Comparison of ENCODE assay signal across 1 cellular context in the genomic region with DNA sequence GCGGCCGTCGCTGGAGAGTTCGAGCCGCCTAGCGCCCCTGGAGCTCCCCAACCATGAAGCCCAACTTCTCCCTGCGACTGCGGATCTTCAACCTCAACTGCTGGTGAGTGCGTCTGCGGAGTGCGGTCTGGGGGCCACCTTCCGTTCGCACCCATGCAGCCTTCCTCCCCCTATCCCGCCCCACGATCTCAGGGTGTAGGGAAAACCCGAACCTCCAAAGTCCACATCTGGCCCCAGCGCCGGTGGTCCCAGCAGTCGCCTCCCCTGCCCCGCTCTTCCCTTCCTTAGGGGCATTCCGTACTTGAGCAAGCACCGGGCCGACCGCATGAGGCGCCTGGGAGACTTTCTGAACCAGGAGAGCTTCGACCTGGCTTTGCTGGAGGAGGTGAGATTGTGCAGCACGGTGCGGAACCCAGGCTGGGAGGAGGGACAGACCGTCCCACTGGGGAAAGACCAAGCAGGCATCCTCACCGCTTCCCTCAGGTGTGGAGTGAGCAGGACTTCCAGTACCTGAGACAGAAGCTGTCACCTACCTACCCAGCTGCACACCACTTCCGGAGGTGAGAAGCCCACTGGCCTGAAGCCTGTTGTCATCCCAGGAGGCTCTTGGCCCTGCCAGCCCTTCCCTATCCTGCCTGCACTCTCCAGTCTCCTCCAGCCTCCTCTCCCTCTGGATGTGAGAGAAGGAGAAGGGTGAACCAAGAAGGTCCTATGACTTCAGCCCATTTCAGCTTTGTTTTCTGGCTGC.
TF ChIP-seq lines count a peak whose summit lies in the region.

No MANE protein-coding gene starts in this region.

TF ChIP-seq in HepG2, 621 proteins besides CTCF, POLR2A, EP300 and RAD21 (continued from another document and continues in another):
- no peak; the same call in 1 of the 2 replicates for TF ChIP-seq ZMAT3 (CRISPR knock-in tag; conservative IDR thresholded peaks at IDR 0.05)
- TF ChIP-seq, protein P1, sequence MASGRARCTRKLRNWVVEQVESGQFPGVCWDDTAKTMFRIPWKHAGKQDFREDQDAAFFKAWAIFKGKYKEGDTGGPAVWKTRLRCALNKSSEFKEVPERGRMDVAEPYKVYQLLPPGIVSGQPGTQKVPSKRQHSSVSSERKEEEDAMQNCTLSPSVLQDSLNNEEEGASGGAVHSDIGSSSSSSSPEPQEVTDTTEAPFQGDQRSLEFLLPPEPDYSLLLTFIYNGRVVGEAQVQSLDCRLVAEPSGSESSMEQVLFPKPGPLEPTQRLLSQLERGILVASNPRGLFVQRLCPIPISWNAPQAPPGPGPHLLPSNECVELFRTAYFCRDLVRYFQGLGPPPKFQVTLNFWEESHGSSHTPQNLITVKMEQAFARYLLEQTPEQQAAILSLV (CRISPR knock-in tag; IDR thresholded peaks at IDR 0.05; ENCODE audit: borderline replicate concordance) = no peak; the same call in 1 of the 2 replicates
- TF ChIP-seq, protein P2, sequence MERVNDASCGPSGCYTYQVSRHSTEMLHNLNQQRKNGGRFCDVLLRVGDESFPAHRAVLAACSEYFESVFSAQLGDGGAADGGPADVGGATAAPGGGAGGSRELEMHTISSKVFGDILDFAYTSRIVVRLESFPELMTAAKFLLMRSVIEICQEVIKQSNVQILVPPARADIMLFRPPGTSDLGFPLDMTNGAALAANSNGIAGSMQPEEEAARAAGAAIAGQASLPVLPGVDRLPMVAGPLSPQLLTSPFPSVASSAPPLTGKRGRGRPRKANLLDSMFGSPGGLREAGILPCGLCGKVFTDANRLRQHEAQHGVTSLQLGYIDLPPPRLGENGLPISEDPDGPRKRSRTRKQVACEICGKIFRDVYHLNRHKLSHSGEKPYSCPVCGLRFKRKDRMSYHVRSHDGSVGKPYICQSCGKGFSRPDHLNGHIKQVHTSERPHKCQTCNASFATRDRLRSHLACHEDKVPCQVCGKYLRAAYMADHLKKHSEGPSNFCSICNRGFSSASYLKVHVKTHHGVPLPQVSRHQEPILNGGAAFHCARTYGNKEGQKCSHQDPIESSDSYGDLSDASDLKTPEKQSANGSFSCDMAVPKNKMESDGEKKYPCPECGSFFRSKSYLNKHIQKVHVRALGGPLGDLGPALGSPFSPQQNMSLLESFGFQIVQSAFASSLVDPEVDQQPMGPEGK (CRISPR knock-in tag; IDR thresholded peaks at IDR 0.05) = no peak
- TF ChIP-seq, protein P3, sequence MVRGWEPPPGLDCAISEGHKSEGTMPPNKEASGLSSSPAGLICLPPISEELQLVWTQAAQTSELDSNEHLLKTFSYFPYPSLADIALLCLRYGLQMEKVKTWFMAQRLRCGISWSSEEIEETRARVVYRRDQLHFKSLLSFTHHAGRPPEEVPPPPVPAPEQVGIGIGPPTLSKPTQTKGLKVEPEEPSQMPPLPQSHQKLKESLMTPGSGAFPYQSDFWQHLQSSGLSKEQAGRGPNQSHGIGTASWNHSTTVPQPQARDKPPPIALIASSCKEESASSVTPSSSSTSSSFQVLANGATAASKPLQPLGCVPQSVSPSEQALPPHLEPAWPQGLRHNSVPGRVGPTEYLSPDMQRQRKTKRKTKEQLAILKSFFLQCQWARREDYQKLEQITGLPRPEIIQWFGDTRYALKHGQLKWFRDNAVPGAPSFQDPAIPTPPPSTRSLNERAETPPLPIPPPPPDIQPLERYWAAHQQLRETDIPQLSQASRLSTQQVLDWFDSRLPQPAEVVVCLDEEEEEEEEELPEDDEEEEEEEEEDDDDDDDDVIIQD (CRISPR knock-in tag; IDR thresholded peaks at IDR 0.05; ENCODE audit: low read depth) = no peak
- no peak for TF ChIP-seq ZNF781 (CRISPR knock-in tag; IDR thresholded peaks at IDR 0.05; ENCODE audit: borderline replicate concordance, not compliant biosample characterization)
- TF ChIP-seq ZNF432 (CRISPR knock-in tag; IDR thresholded peaks at IDR 0.05; ENCODE audit: borderline replicate concordance) = no peak
- TF ChIP-seq SPEN (CRISPR knock-in tag; IDR thresholded peaks at IDR 0.05; ENCODE audit: low read depth) = no peak
- no peak for TF ChIP-seq MTA3 (CRISPR knock-in tag; IDR thresholded peaks at IDR 0.05)
- TF ChIP-seq EHMT2 (IDR thresholded peaks at IDR 0.05; ENCODE audit: borderline replicate concordance, low read depth, low read length) = no peak
- no peak for TF ChIP-seq EEA1 (CRISPR knock-in tag; IDR thresholded peaks at IDR 0.05; ENCODE audit: borderline replicate concordance)
- 0 out of 2 replicates have a peak, but pooled peaks have one; percentile 21 for TF ChIP-seq ZNF772 (CRISPR knock-in tag; IDR thresholded peaks at IDR 0.05)
- TF ChIP-seq, protein P4, sequence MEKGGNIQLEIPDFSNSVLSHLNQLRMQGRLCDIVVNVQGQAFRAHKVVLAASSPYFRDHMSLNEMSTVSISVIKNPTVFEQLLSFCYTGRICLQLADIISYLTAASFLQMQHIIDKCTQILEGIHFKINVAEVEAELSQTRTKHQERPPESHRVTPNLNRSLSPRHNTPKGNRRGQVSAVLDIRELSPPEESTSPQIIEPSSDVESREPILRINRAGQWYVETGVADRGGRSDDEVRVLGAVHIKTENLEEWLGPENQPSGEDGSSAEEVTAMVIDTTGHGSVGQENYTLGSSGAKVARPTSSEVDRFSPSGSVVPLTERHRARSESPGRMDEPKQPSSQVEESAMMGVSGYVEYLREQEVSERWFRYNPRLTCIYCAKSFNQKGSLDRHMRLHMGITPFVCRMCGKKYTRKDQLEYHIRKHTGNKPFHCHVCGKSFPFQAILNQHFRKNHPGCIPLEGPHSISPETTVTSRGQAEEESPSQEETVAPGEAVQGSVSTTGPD (CRISPR knock-in tag; IDR thresholded peaks at IDR 0.05) = no peak
- TF ChIP-seq ZNF83 (CRISPR knock-in tag; IDR thresholded peaks at IDR 0.05; ENCODE audit: borderline replicate concordance) = peak; percentile 2; the same call in 1 of the 2 replicates
- TF ChIP-seq, protein P5, sequence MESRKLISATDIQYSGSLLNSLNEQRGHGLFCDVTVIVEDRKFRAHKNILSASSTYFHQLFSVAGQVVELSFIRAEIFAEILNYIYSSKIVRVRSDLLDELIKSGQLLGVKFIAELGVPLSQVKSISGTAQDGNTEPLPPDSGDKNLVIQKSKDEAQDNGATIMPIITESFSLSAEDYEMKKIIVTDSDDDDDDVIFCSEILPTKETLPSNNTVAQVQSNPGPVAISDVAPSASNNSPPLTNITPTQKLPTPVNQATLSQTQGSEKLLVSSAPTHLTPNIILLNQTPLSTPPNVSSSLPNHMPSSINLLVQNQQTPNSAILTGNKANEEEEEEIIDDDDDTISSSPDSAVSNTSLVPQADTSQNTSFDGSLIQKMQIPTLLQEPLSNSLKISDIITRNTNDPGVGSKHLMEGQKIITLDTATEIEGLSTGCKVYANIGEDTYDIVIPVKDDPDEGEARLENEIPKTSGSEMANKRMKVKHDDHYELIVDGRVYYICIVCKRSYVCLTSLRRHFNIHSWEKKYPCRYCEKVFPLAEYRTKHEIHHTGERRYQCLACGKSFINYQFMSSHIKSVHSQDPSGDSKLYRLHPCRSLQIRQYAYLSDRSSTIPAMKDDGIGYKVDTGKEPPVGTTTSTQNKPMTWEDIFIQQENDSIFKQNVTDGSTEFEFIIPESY (CRISPR knock-in tag; IDR thresholded peaks at IDR 0.05) = no peak
- no peak for TF ChIP-seq NONO (IDR thresholded peaks at IDR 0.05)
- TF ChIP-seq NONO (CRISPR knock-in tag; conservative IDR thresholded peaks at IDR 0.05) = no peak
- TF ChIP-seq FOXA1 (IDR thresholded peaks at IDR 0.05) = no peak
- no peak for TF ChIP-seq FOXA1 (CRISPR knock-in tag; IDR thresholded peaks at IDR 0.05)
- no peak; the same call in 1 of the 2 replicates for TF ChIP-seq KDM5B (CRISPR knock-in tag; IDR thresholded peaks at IDR 0.05; ENCODE audit: borderline replicate concordance)
- TF ChIP-seq, protein P6, sequence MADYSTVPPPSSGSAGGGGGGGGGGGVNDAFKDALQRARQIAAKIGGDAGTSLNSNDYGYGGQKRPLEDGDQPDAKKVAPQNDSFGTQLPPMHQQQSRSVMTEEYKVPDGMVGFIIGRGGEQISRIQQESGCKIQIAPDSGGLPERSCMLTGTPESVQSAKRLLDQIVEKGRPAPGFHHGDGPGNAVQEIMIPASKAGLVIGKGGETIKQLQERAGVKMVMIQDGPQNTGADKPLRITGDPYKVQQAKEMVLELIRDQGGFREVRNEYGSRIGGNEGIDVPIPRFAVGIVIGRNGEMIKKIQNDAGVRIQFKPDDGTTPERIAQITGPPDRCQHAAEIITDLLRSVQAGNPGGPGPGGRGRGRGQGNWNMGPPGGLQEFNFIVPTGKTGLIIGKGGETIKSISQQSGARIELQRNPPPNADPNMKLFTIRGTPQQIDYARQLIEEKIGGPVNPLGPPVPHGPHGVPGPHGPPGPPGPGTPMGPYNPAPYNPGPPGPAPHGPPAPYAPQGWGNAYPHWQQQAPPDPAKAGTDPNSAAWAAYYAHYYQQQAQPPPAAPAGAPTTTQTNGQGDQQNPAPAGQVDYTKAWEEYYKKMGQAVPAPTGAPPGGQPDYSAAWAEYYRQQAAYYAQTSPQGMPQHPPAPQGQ (CRISPR knock-in tag; IDR thresholded peaks at IDR 0.05; ENCODE audit: borderline replicate concordance) = no peak
- TF ChIP-seq ZNF44 (CRISPR knock-in tag; IDR thresholded peaks at IDR 0.05) = no peak
- TF ChIP-seq ZNF263 (CRISPR knock-in tag; IDR thresholded peaks at IDR 0.05) = peak; percentile 50; the same call in 1 of the 2 replicates
- TF ChIP-seq ZKSCAN5 (CRISPR knock-in tag; IDR thresholded peaks at IDR 0.05) = peak; percentile 99
- TF ChIP-seq, protein P7, sequence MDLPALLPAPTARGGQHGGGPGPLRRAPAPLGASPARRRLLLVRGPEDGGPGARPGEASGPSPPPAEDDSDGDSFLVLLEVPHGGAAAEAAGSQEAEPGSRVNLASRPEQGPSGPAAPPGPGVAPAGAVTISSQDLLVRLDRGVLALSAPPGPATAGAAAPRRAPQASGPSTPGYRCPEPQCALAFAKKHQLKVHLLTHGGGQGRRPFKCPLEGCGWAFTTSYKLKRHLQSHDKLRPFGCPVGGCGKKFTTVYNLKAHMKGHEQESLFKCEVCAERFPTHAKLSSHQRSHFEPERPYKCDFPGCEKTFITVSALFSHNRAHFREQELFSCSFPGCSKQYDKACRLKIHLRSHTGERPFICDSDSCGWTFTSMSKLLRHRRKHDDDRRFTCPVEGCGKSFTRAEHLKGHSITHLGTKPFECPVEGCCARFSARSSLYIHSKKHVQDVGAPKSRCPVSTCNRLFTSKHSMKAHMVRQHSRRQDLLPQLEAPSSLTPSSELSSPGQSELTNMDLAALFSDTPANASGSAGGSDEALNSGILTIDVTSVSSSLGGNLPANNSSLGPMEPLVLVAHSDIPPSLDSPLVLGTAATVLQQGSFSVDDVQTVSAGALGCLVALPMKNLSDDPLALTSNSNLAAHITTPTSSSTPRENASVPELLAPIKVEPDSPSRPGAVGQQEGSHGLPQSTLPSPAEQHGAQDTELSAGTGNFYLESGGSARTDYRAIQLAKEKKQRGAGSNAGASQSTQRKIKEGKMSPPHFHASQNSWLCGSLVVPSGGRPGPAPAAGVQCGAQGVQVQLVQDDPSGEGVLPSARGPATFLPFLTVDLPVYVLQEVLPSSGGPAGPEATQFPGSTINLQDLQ (CRISPR knock-in tag; IDR thresholded peaks at IDR 0.05) = no peak
- no peak for TF ChIP-seq ZNF12 (CRISPR knock-in tag; IDR thresholded peaks at IDR 0.05)
- no peak for TF ChIP-seq ZNF552 (CRISPR knock-in tag; IDR thresholded peaks at IDR 0.05; ENCODE audit: borderline replicate concordance)
- TF ChIP-seq, protein P8, sequence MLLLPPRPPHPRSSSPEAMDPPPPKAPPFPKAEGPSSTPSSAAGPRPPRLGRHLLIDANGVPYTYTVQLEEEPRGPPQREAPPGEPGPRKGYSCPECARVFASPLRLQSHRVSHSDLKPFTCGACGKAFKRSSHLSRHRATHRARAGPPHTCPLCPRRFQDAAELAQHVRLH (CRISPR knock-in tag; IDR thresholded peaks at IDR 0.05; ENCODE audit: borderline replicate concordance, low read depth) = no peak
- peak; percentile 87; the same call in 1 of the 2 replicates for TF ChIP-seq ZNF782 (CRISPR knock-in tag; IDR thresholded peaks at IDR 0.05; ENCODE audit: borderline replicate concordance)
- peak; percentile 84; the same call in 1 of the 2 replicates for TF ChIP-seq ZNF230 (CRISPR knock-in tag; IDR thresholded peaks at IDR 0.05)
- no peak for TF ChIP-seq TCF12 (IDR thresholded peaks at IDR 0.05)
- TF ChIP-seq TCF12 (CRISPR knock-in tag; IDR thresholded peaks at IDR 0.05) = no peak
- TF ChIP-seq, protein P9, sequence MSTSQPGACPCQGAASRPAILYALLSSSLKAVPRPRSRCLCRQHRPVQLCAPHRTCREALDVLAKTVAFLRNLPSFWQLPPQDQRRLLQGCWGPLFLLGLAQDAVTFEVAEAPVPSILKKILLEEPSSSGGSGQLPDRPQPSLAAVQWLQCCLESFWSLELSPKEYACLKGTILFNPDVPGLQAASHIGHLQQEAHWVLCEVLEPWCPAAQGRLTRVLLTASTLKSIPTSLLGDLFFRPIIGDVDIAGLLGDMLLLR (CRISPR knock-in tag; IDR thresholded peaks at IDR 0.05) = no peak
- no peak for TF ChIP-seq ZNF232 (CRISPR knock-in tag; IDR thresholded peaks at IDR 0.05; ENCODE audit: borderline replicate concordance)
- TF ChIP-seq FOXA3 (CRISPR knock-in tag; IDR thresholded peaks at IDR 0.05) = no peak; the same call in 1 of the 2 replicates
- TF ChIP-seq, protein P10, sequence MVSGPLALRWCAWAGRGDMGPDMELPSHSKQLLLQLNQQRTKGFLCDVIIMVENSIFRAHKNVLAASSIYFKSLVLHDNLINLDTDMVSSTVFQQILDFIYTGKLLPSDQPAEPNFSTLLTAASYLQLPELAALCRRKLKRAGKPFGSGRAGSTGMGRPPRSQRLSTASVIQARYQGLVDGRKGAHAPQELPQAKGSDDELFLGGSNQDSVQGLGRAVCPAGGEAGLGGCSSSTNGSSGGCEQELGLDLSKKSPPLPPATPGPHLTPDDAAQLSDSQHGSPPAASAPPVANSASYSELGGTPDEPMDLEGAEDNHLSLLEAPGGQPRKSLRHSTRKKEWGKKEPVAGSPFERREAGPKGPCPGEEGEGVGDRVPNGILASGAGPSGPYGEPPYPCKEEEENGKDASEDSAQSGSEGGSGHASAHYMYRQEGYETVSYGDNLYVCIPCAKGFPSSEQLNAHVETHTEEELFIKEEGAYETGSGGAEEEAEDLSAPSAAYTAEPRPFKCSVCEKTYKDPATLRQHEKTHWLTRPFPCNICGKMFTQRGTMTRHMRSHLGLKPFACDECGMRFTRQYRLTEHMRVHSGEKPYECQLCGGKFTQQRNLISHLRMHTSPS (CRISPR knock-in tag; IDR thresholded peaks at IDR 0.05; ENCODE audit: low read depth) = no peak
- TF ChIP-seq, protein P11, sequence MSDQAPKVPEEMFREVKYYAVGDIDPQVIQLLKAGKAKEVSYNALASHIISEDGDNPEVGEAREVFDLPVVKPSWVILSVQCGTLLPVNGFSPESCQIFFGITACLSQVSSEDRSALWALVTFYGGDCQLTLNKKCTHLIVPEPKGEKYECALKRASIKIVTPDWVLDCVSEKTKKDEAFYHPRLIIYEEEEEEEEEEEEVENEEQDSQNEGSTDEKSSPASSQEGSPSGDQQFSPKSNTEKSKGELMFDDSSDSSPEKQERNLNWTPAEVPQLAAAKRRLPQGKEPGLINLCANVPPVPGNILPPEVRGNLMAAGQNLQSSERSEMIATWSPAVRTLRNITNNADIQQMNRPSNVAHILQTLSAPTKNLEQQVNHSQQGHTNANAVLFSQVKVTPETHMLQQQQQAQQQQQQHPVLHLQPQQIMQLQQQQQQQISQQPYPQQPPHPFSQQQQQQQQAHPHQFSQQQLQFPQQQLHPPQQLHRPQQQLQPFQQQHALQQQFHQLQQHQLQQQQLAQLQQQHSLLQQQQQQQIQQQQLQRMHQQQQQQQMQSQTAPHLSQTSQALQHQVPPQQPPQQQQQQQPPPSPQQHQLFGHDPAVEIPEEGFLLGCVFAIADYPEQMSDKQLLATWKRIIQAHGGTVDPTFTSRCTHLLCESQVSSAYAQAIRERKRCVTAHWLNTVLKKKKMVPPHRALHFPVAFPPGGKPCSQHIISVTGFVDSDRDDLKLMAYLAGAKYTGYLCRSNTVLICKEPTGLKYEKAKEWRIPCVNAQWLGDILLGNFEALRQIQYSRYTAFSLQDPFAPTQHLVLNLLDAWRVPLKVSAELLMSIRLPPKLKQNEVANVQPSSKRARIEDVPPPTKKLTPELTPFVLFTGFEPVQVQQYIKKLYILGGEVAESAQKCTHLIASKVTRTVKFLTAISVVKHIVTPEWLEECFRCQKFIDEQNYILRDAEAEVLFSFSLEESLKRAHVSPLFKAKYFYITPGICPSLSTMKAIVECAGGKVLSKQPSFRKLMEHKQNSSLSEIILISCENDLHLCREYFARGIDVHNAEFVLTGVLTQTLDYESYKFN (CRISPR knock-in tag; conservative IDR thresholded peaks at IDR 0.05) = no peak; the same call in 1 of the 2 replicates
